ENCODE assay signal across 1 cellular context in genomic region chr5:74903165-74903787, GRCh38.
TF ChIP-seq lines count a peak whose summit lies in the region.

No MANE protein-coding gene starts in this region.

TF ChIP-seq in HepG2, 621 proteins besides CTCF, POLR2A, EP300 and RAD21 (continued from another document):
- TF ChIP-seq FOXJ3 (CRISPR knock-in tag; IDR thresholded peaks at IDR 0.05; ENCODE audit: borderline replicate concordance) (0 out of 2 replicates have a peak, but pooled peaks have one; percentile 24), STAT6 (CRISPR knock-in tag; IDR thresholded peaks at IDR 0.05; ENCODE audit: borderline replicate concordance) (no peak), FIP1L1 (IDR thresholded peaks at IDR 0.05; ENCODE audit: borderline replicate concordance, insufficient read depth, low read depth, low read length) (no peak), IRX3 (CRISPR knock-in tag; IDR thresholded peaks at IDR 0.05; ENCODE audit: borderline replicate concordance, low read depth) (no peak), CREB3 (CRISPR knock-in tag; IDR thresholded peaks at IDR 0.05) (no peak), SNAI1 (CRISPR knock-in tag; IDR thresholded peaks at IDR 0.05; ENCODE audit: borderline replicate concordance) (no peak), MYC (CRISPR knock-in tag; IDR thresholded peaks at IDR 0.05; ENCODE audit: borderline replicate concordance) (no peak), STAT5B (CRISPR knock-in tag; IDR thresholded peaks at IDR 0.05) (no peak), FOXK1 (CRISPR knock-in tag; IDR thresholded peaks at IDR 0.05; ENCODE audit: borderline replicate concordance, low read depth) (0 out of 2 replicates have a peak, but pooled peaks have one; percentile 46), ZNF552 (CRISPR knock-in tag; IDR thresholded peaks at IDR 0.05; ENCODE audit: borderline replicate concordance) (no peak), IKZF1 (IDR thresholded peaks at IDR 0.05) (no peak), NFIB (CRISPR knock-in tag; IDR thresholded peaks at IDR 0.05; ENCODE audit: borderline replicate concordance) (no peak), EEA1 (CRISPR knock-in tag; IDR thresholded peaks at IDR 0.05; ENCODE audit: borderline replicate concordance) (no peak), AGO1 (IDR thresholded peaks at IDR 0.05; ENCODE audit: low read depth, low read length, poor library complexity, severe bottlenecking) (no peak), ZNF263 (CRISPR knock-in tag; IDR thresholded peaks at IDR 0.05) (no peak), SALL1 (CRISPR knock-in tag; IDR thresholded peaks at IDR 0.05) (peak; percentile 75), FOXM1 (CRISPR knock-in tag; IDR thresholded peaks at IDR 0.05) (no peak), ZNF574 (CRISPR knock-in tag; IDR thresholded peaks at IDR 0.05) (no peak; the same call in 1 of the 2 replicates), ZMYM4 (CRISPR knock-in tag; IDR thresholded peaks at IDR 0.05) (peak; percentile 74), ZFP82 (CRISPR knock-in tag; IDR thresholded peaks at IDR 0.05; ENCODE audit: borderline replicate concordance) (no peak), NFE2L1 (CRISPR knock-in tag; IDR thresholded peaks at IDR 0.05; ENCODE audit: borderline replicate concordance) (no peak), SP2 (CRISPR knock-in tag; IDR thresholded peaks at IDR 0.05) (no peak), ATF7-NPFF (CRISPR knock-in tag; IDR thresholded peaks at IDR 0.05; ENCODE audit: low read depth) (no peak), ARID5B (CRISPR knock-in tag; IDR thresholded peaks at IDR 0.05) (peak; percentile 47; the same call in 1 of the 2 replicates), HOMEZ (CRISPR knock-in tag; IDR thresholded peaks at IDR 0.05; ENCODE audit: low read depth) (peak; percentile 53; the same call in 1 of the 2 replicates), ZSCAN21 (CRISPR knock-in tag; IDR thresholded peaks at IDR 0.05; ENCODE audit: borderline replicate concordance) (no peak), POLR2AphosphoS5 (IDR thresholded peaks at IDR 0.05; ENCODE audit: low read depth, low read length) (no peak), REPIN1 (CRISPR knock-in tag; IDR thresholded peaks at IDR 0.05; ENCODE audit: borderline replicate concordance, low read depth) (peak; percentile 52; the same call in 1 of the 2 replicates), ATF3 (CRISPR knock-in tag; IDR thresholded peaks at IDR 0.05) (no peak), SP1 (IDR thresholded peaks at IDR 0.05) (no peak), SP1 (CRISPR knock-in tag; IDR thresholded peaks at IDR 0.05) (no peak), ATF7 (IDR thresholded peaks at IDR 0.05) (no peak), ATF7 (CRISPR knock-in tag; IDR thresholded peaks at IDR 0.05) (no peak), ATF1 (CRISPR knock-in tag; IDR thresholded peaks at IDR 0.05) (no peak), ETS1 (CRISPR knock-in tag; IDR thresholded peaks at IDR 0.05) (no peak), ELF4 (CRISPR knock-in tag; IDR thresholded peaks at IDR 0.05; ENCODE audit: borderline replicate concordance) (no peak), ZNF687 (CRISPR knock-in tag; IDR thresholded peaks at IDR 0.05) (peak; percentile 35; the same call in 1 of the 2 replicates), ZMYM2 (CRISPR knock-in tag; IDR thresholded peaks at IDR 0.05) (no peak), ZNF543 (CRISPR knock-in tag; IDR thresholded peaks at IDR 0.05) (no peak), STAG1 (CRISPR knock-in tag; IDR thresholded peaks at IDR 0.05) (peak; percentile 97), TEF (CRISPR knock-in tag; IDR thresholded peaks at IDR 0.05) (no peak), TRIM24 (CRISPR knock-in tag; IDR thresholded peaks at IDR 0.05) (no peak), ZNF614 (CRISPR knock-in tag; IDR thresholded peaks at IDR 0.05; ENCODE audit: borderline replicate concordance) (no peak)
